20 cellular contexts compared by ENCODE assay signal in the genomic region with DNA sequence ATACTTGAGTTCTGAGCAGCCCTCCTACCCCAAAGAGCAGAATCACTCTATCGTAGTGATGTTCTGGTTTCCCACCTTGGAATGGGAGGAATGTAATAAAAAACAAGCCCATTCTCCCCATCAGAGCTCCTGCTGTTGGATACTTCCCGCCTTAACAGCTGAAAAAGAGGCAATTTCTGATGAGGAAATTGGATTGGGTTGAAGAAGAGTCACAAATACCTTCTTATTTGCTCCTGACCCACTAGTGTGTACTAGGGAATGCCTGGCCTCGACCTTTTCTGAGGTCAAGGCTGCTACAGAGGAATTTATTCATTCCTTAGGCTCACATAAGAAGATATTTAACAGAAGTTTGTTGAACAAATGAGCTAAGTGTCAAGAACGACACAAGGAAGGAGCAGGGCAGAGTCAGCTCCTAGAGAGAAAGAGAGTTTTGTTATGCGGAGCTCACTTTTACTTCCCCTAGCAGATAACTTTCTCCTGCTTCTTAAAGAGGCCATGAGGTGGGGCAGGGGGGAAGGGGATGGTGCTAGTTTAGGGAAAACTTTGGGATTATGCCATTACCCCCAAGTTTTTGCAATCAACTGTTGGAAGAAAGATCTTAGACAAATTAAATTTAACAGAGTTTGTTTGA.
DNase-seq lines count a peak whose midpoint lies in the region; ATAC-seq and TF ChIP-seq lines count a peak whose summit lies in the region.
"Had no signal": no experiment of that assay in that cellular context is flagged by ENCODE, and none has a peak within 500 bp of the region (broad histone marks: within the 10 kb centered on the region; RNA-seq: fewer than 3 reads in every experiment).

No MANE protein-coding gene starts in this region.

- no peaks in the 10 kb centered on the region for H4K20me1 ChIP-seq in neural progenitor cell (ENCODE audit: low read depth)

- peaks cover 11% of the 10 kb centered on the region for H3K4me1 ChIP-seq in neural progenitor cell

- H3K27ac ChIP-seq in neural progenitor cell = no peak overlapping the region
- H3K27ac ChIP-seq: C4-2B had no signal

- H3K27me3 Mint-ChIP-seq in WTC11 (ENCODE audit: low read depth) = peaks cover 4% of the 10 kb centered on the region; the same call in 1 of the 2 replicates
- H3K27me3 Mint-ChIP-seq in neural progenitor cell (ENCODE audit: insufficient read depth, low read depth) = peaks cover under 1% of the 10 kb centered on the region

- H3K36me3 Mint-ChIP-seq in WTC11 (peaks cover 56% of the 10 kb centered on the region), neural progenitor cell (no peaks in the 10 kb centered on the region)
- H3K36me3 Mint-ChIP-seq: IgD-negative memory B cell had no signal

- no peak overlapping the region for H3K4me3 Mint-ChIP-seq in WTC11
- no peak overlapping the region for H3K4me3 Mint-ChIP-seq in neural progenitor cell
- H3K4me3 Mint-ChIP-seq: IgD-negative memory B cell had no signal

- no peaks in the 10 kb centered on the region for H3K79me2 ChIP-seq in neural progenitor cell (ENCODE audit: low read depth)

- H3K27ac Mint-ChIP-seq in WTC11 (peak overlapping the region; percentile 33; the same call in 1 of the 2 replicates), neural progenitor cell (no peak overlapping the region)
- H3K27ac Mint-ChIP-seq: IgD-negative memory B cell had no signal

- H3K9me3 Mint-ChIP-seq in WTC11 = peaks cover 70% of the 10 kb centered on the region
- H3K9me3 Mint-ChIP-seq in neural progenitor cell = no peaks in the 10 kb centered on the region

- no peaks in the 10 kb centered on the region for H3K9me3 ChIP-seq in neural progenitor cell (ENCODE audit: low read depth)

- ATAC-seq in WTC11 (peak; percentile 71), HG02610 (IDR thresholded peaks at IDR 0.05; ENCODE audit: unreplicated experiment) (no peak)
- ATAC-seq: PC-3 had no signal

- H3K27me3 ChIP-seq in H7 (ENCODE audit: control insufficient read depth, insufficient read depth, low read length) (no peaks in the 10 kb centered on the region), neural progenitor cell (no peaks in the 10 kb centered on the region)

- CTCF ChIA-PET in WTC11 (lab: Charles Lee) = no interaction called here

- H3K4me1 Mint-ChIP-seq in WTC11 (peaks cover 24% of the 10 kb centered on the region), neural progenitor cell (peaks cover 20% of the 10 kb centered on the region)

- H3K36me3 ChIP-seq in H7 (replicated peaks; ENCODE audit: control insufficient read depth, insufficient read depth, low read length) (no peaks in the 10 kb centered on the region), neural progenitor cell (no peaks in the 10 kb centered on the region)

- POLR2A ChIA-PET in WTC11 (lab: Charles Lee) = no interaction called here

- peaks cover 3% of the 10 kb centered on the region for H3F3A ChIP-seq in neural progenitor cell (ENCODE audit: low read depth)

- peak overlapping the region; percentile 59 for H2AFZ ChIP-seq in neural progenitor cell (replicated peaks)

- TF ChIP-seq CTCF in WTC11 (IDR thresholded peaks at IDR 0.05) = no peak
- no peak for TF ChIP-seq CTCF in neural progenitor cell (IDR thresholded peaks at IDR 0.05)

- H3K9ac ChIP-seq in neural progenitor cell = no peak overlapping the region

- no peak overlapping the region for H3K4me2 ChIP-seq in neural progenitor cell

- peak; percentile 11 for DNase-seq in H7
- no peak for DNase-seq in WTC11 (ENCODE audit: low spot score)
- peak; percentile 25 for DNase-seq in iPS-NIHi11 (ENCODE audit: low spot score)
- no peak for DNase-seq in neural progenitor cell (ENCODE audit: low spot score)
- no peak for DNase-seq in DMS79 treated with DMSO at 0.1 percent for 48 hours (lab: John Stamatoyannopoulos, UW)
- no peak for DNase-seq in dedifferentiated amniotic fluid mesenchymal stem cell (ENCODE audit: extremely low spot score)
- DNase-seq: DMS53, HCEC 1CT, MV-4-11, NCI-H1105 treated with DMSO at 0.1 percent for 48 hours, NCI-H1694, NCI-H2081, NCI-H2171, NCI-H345, NCI-H524 treated with DMSO at 0.1 percent for 48 hours, PC-3, Right ventricle myocardium superior had no signal

- H3K4me3 ChIP-seq in H7 (ENCODE audit: insufficient read depth, low read depth, low read length) = no peak overlapping the region
- no peak overlapping the region for H3K4me3 ChIP-seq in neural progenitor cell

TF ChIP-seq in WTC11, 78 proteins besides CTCF, POLR2A, EP300 and RAD21 (continues in another document):
- TF ChIP-seq, protein P1, sequence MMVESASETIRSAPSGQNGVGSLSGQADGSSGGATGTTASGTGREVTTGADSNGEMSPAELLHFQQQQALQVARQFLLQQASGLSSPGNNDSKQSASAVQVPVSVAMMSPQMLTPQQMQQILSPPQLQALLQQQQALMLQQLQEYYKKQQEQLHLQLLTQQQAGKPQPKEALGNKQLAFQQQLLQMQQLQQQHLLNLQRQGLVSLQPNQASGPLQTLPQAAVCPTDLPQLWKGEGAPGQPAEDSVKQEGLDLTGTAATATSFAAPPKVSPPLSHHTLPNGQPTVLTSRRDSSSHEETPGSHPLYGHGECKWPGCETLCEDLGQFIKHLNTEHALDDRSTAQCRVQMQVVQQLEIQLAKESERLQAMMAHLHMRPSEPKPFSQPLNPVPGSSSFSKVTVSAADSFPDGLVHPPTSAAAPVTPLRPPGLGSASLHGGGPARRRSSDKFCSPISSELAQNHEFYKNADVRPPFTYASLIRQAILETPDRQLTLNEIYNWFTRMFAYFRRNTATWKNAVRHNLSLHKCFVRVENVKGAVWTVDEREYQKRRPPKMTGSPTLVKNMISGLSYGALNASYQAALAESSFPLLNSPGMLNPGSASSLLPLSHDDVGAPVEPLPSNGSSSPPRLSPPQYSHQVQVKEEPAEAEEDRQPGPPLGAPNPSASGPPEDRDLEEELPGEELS (CRISPR knock-in tag; IDR thresholded peaks at IDR 0.05) = no peak
- TF ChIP-seq, protein P2, sequence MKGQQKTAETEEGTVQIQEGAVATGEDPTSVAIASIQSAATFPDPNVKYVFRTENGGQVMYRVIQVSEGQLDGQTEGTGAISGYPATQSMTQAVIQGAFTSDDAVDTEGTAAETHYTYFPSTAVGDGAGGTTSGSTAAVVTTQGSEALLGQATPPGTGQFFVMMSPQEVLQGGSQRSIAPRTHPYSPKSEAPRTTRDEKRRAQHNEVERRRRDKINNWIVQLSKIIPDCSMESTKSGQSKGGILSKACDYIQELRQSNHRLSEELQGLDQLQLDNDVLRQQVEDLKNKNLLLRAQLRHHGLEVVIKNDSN (CRISPR knock-in tag; IDR thresholded peaks at IDR 0.05) = no peak
- TF ChIP-seq CREM (CRISPR knock-in tag; IDR thresholded peaks at IDR 0.05) (no peak), NR1H2 (CRISPR knock-in tag; IDR thresholded peaks at IDR 0.05) (no peak), E2F5 (CRISPR knock-in tag; IDR thresholded peaks at IDR 0.05) (no peak), E2F1 (CRISPR knock-in tag; IDR thresholded peaks at IDR 0.05) (no peak), GRHL2 (CRISPR knock-in tag; IDR thresholded peaks at IDR 0.05; ENCODE audit: insufficient replicate concordance, severe bottlenecking) (no peak), CBFB (CRISPR knock-in tag; IDR thresholded peaks at IDR 0.05; ENCODE audit: low read depth) (no peak), ERG (CRISPR knock-in tag; IDR thresholded peaks at IDR 0.05) (no peak), TP53 (CRISPR knock-in tag; IDR thresholded peaks at IDR 0.05) (no peak), EMX1 (CRISPR knock-in tag; IDR thresholded peaks at IDR 0.05) (no peak), NR3C1 (CRISPR knock-in tag; conservative IDR thresholded peaks at IDR 0.05; ENCODE audit: low read depth) (no peak), ZBTB43 (CRISPR knock-in tag; IDR thresholded peaks at IDR 0.05) (no peak), ZNF121 (CRISPR knock-in tag; IDR thresholded peaks at IDR 0.05) (no peak)
- TF ChIP-seq, protein P3, sequence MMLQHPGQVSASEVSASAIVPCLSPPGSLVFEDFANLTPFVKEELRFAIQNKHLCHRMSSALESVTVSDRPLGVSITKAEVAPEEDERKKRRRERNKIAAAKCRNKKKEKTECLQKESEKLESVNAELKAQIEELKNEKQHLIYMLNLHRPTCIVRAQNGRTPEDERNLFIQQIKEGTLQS (CRISPR knock-in tag; conservative IDR thresholded peaks at IDR 0.05) = no peak

Comparison
In these comparisons a context has a peak if more than half of its experiments do, and no peak if none do; other contexts are left out.
1. DNase-seq: peak in H7 (single experiment) and iPS-NIHi11 (single experiment); none in WTC11 (single experiment), neural progenitor cell (single experiment), DMS79 treated with DMSO at 0.1 percent for 48 hours (single experiment) and dedifferentiated amniotic fluid mesenchymal stem cell (single experiment).